Comparison of ENCODE assay signal across 16 cellular contexts in the genomic region with DNA sequence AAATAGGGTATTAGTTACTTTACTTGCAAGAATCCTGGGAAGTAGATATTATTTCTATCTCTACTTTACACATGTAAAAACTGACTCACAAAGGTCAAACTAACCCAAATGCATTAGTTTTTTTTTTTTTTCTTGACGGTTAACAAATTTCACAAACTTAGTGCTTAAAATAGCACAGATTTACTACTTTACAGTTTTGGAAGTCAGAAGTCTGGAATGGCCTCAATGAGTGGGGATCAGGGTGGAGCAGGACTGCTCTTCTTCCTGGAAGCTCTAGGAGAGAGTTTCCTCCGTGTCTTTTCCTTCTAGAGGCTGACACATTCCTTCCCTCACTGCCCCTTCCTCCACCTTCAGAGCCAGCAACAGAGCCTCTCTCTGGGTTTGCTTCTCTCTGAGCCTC.
DNase-seq lines count a peak whose midpoint lies in the region; ATAC-seq and TF ChIP-seq lines count a peak whose summit lies in the region.
"Had no signal": no experiment of that assay in that cellular context is flagged by ENCODE, and none has a peak within 500 bp of the region (broad histone marks: within the 10 kb centered on the region; RNA-seq: fewer than 3 reads in every experiment).

No MANE protein-coding gene starts in this region.

- 23 to 32% methylated on average over 2 of the region's 2 CpGs for WGBS in tibial nerve, 2 donors

- H3K4me3 ChIP-seq in AG04450 (ENCODE audit: low read depth, low read length): no peak overlapping the region
- H3K4me3 ChIP-seq in fibroblast of the aortic adventitia (ENCODE audit: low read depth, low read length): no peak overlapping the region
- no peak overlapping the region for H3K4me3 ChIP-seq in rectal smooth muscle tissue (ENCODE audit: low read length)
- no peak overlapping the region for H3K4me3 ChIP-seq in tibial nerve
- H3K4me3 ChIP-seq: lower lobe of right lung, SJSA1 had no signal

- H3K9me3 ChIP-seq in AG04450 (ENCODE audit: control insufficient read depth, insufficient read depth, low read length) (no peaks in the 10 kb centered on the region), tibial nerve (peaks cover 0 to 6% (median 1%) of the 10 kb centered on the region in 4 donors)
- H3K9me3 ChIP-seq: lower lobe of right lung, SJSA1 had no signal

- no peak for DNase-seq in AG04450 (ENCODE audit: low read depth, low spot score)
- no peak for DNase-seq in RWPE1 (ENCODE audit: low spot score)
- DNase-seq in fibroblast of the aortic adventitia (ENCODE audit: low read depth): peak; percentile 86
- no peak for DNase-seq in tibial nerve (ENCODE audit: low spot score in 2 of 2)
- DNase-seq in G401 (ENCODE audit: low spot score): no peak
- DNase-seq in activated naive CD4-positive, alpha-beta T cell treated with Interleukin-2 at 50 U/mL for 16 hours: no peak
- DNase-seq: ACHN; activated CD4-positive, alpha-beta T cell treated with anti-CD3 and anti-CD28 coated beads, Interleukin-2, amount 50 U/mL, for 4 hours; amygdala; dermis blood vessel endothelial cell; GF-D8; KBM-7; lower lobe of right lung had no signal

- CTCF ChIA-PET in AG04450 (lab: Charles Lee) (no interaction called here), RWPE1 (lab: Yijun Ruan, JAX) (interaction anchor here (0.8 kb wide), 1 partner anchor 51 kb away, joined by 7 read pairs; no protein-coding TSS in a partner anchor)

- no peak for TF ChIP-seq EP300 in tibial nerve (IDR thresholded peaks at IDR 0.05)

- no peak for TF ChIP-seq POLR2A in GM18505 (IDR thresholded peaks at IDR 0.05; ENCODE audit: borderline replicate concordance, extremely low read depth, insufficient read depth, insufficient read length)
- TF ChIP-seq POLR2A in tibial nerve (IDR thresholded peaks at IDR 0.05): no peak

- H3K36me3 ChIP-seq in rectal smooth muscle tissue (ENCODE audit: control insufficient read depth, insufficient read depth, low read length) (no peaks in the 10 kb centered on the region), tibial nerve (no peaks in the 10 kb centered on the region)
- H3K36me3 ChIP-seq: lower lobe of right lung, SJSA1 had no signal

- TF ChIP-seq CTCF in AG04450 (IDR thresholded peaks at IDR 0.05; ENCODE audit: low read depth, low read length) (no peak), RWPE1 (conservative IDR thresholded peaks at IDR 0.05; ENCODE audit: low read depth) (no peak), fibroblast of the aortic adventitia (IDR thresholded peaks at IDR 0.05; ENCODE audit: insufficient read depth, low read length) (no peak), tibial nerve (IDR thresholded peaks at IDR 0.05) (no peak)

- H3K9ac ChIP-seq in rectal smooth muscle tissue (ENCODE audit: low read length): no peak overlapping the region

- POLR2A ChIA-PET in AG04450 (lab: Yijun Ruan, JAX): no interaction called here
- POLR2A ChIA-PET in RWPE1 (lab: Yijun Ruan, JAX; ENCODE audit: low non-redundant PET): no interaction called here

- peak overlapping the region; percentile 69 for H3K27ac ChIP-seq in AG04450 (ENCODE audit: low read depth, low read length)
- peak overlapping the region; percentile 66 for H3K27ac ChIP-seq in RWPE1
- peak overlapping the region; percentile 81 for H3K27ac ChIP-seq in rectal smooth muscle tissue (ENCODE audit: low read depth, low read length)
- H3K27ac ChIP-seq in tibial nerve: peak overlapping the region in 2 of 4 donors; percentile 20 to 77
- H3K27ac ChIP-seq: SJSA1 had no signal

- ATAC-seq in GM18505 (IDR thresholded peaks at IDR 0.05; ENCODE audit: unreplicated experiment): no peak

- H3K27me3 ChIP-seq in AG04450 (ENCODE audit: control insufficient read depth, insufficient read depth, low read length): no peaks in the 10 kb centered on the region
- H3K27me3 ChIP-seq in rectal smooth muscle tissue (ENCODE audit: control insufficient read depth, insufficient read depth, low read length): no peaks in the 10 kb centered on the region
- no peaks in the 10 kb centered on the region for H3K27me3 ChIP-seq in tibial nerve
- H3K27me3 ChIP-seq: SJSA1 had no signal

- in situ Hi-C loops in G401 (cut with HindIII; ENCODE audit: low sequenced_read_pairs): no loop called here

- H3K4me1 ChIP-seq in rectal smooth muscle tissue (ENCODE audit: control insufficient read depth, insufficient read depth, low read length) (peaks cover 45% of the 10 kb centered on the region), tibial nerve (peaks cover 0 to 34% (median 1%) of the 10 kb centered on the region in 4 donors)
